ENCODE assay signal across 24 cellular contexts in the genomic region with DNA sequence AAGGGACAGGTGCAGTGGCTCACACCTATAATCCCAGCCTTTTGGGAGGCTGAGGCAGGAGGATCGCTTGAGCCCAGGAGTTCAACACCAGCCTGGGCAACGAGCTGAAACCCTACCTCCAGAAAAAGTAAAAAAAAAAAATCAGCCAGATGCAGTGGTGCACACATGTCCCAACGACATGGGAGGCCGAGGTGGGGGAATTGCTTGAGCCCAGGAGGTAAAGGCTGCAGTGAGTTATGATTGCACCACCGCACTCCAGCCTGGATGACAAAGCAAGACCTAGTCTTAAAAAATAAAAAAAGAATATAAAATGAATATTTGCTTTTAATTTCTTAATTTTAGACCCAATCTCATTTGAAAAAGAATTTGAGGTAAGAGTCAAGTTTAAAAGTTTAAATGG.
A peak's percentile ranks its signal among the peaks of the same experiment; 100 is the strongest.
DNase-seq lines count a peak whose midpoint lies in the region; ATAC-seq and TF ChIP-seq lines count a peak whose summit lies in the region.
"Had no signal": no experiment of that assay in that cellular context is flagged by ENCODE, and none has a peak within 500 bp of the region (broad histone marks: within the 10 kb centered on the region; RNA-seq: fewer than 3 reads in every experiment).

No MANE protein-coding gene starts in this region.

- H3K27me3 Mint-ChIP-seq in naive thymus-derived CD4-positive, alpha-beta T cell: peaks cover 0 to 4% (median 0%) of the 10 kb centered on the region in 5 donors
- no peaks in the 10 kb centered on the region for H3K27me3 Mint-ChIP-seq in activated CD8-positive, alpha-beta T cell treated with anti-CD3 and anti-CD28 coated beads, Interleukin-2, amount 10 ng/mL, durations not matched to agents 7 days and 5 days (ENCODE audit: low read depth)

- H3K4me3 Mint-ChIP-seq in naive thymus-derived CD4-positive, alpha-beta T cell: no peak overlapping the region
- H3K4me3 Mint-ChIP-seq in activated CD8-positive, alpha-beta T cell treated with anti-CD3 and anti-CD28 coated beads, Interleukin-2, amount 10 ng/mL, durations not matched to agents 7 days and 5 days: no peak overlapping the region
- H3K4me3 Mint-ChIP-seq: CD8-positive, alpha-beta T cell; H9; HFFc6 had no signal

- DNase-seq in heart left ventricle (no peak), Right ventricle myocardium superior (no peak), right atrium auricular region (ENCODE audit: low spot score) (no peak), sigmoid colon (no peak), uterus (no peak), H4 (ENCODE audit: low spot score) (no peak)
- no peak for DNase-seq in naive thymus-derived CD4-positive, alpha-beta T cell
- no peak for DNase-seq in activated CD8-positive, alpha-beta T cell treated with anti-CD3 and anti-CD28 coated beads, Interleukin-2, amount 10 ng/mL, durations not matched to agents 7 days and 5 days
- DNase-seq: Calu3; CD8-positive, alpha-beta T cell; DMS153; H9; HFFc6; MM.1S; NCI-H1048; NCI-H1417 treated with DMSO at 0.1 percent for 48 hours; NCI-H187; NCI-H446; NCI-H526 had no signal

- H3K27ac ChIP-seq in heart left ventricle: peak overlapping the region in 9 of 12 donors; percentile 12 to 82 (median 51)
- peak overlapping the region; percentile 44 to 62 for H3K27ac ChIP-seq in right atrium auricular region
- H3K27ac ChIP-seq in sigmoid colon: peak overlapping the region in 3 of 4 donors; percentile 10 to 64 (median 59)
- H3K27ac ChIP-seq in uterus: peak overlapping the region; percentile 30 to 69
- no peak overlapping the region for H3K27ac ChIP-seq in naive thymus-derived CD4-positive, alpha-beta T cell (ENCODE audit: low read depth, low read length)
- H3K27ac ChIP-seq: 22Rv1; BLaER1 treated with 17β-estradiol and CSF1 and Interleukin-3, amounts not matched to agents 10 nM and 100 nM; HL-60 had no signal

- intact Hi-C loops in heart left ventricle (cut with DNase I): no loop called here
- intact Hi-C loops in Right ventricle myocardium superior (cut with DNase I): no loop called here
- intact Hi-C loops in sigmoid colon (cut with DNase I): loop anchor here (10.0 kb wide), 1 partner anchor 140 kb away; a partner anchor contains a TSS
- intact Hi-C loops in uterus (cut with DNase I; ENCODE audit: low total_unique reads): no loop called here
- intact Hi-C loops in naive thymus-derived CD4-positive, alpha-beta T cell (cut with micrococcal nuclease): no loop called here

- TF ChIP-seq EP300 in sigmoid colon (IDR thresholded peaks at IDR 0.05): no peak

- TF ChIP-seq POLR2A in heart left ventricle (IDR thresholded peaks at IDR 0.05) (no peak), sigmoid colon (IDR thresholded peaks at IDR 0.05) (no peak), uterus (IDR thresholded peaks at IDR 0.05) (no peak)

- H3K9me3 Mint-ChIP-seq in naive thymus-derived CD4-positive, alpha-beta T cell: peaks cover 0 to 17% (median 7%) of the 10 kb centered on the region in 11 donors
- H3K9me3 Mint-ChIP-seq in activated CD8-positive, alpha-beta T cell treated with anti-CD3 and anti-CD28 coated beads, Interleukin-2, amount 10 ng/mL, durations not matched to agents 7 days and 5 days (ENCODE audit: insufficient read depth): no peaks in the 10 kb centered on the region

- H3K4me3 ChIP-seq in heart left ventricle (no peak overlapping the region), right atrium auricular region (no peak overlapping the region), sigmoid colon (no peak overlapping the region), uterus (no peak overlapping the region)
- no peak overlapping the region for H3K4me3 ChIP-seq in naive thymus-derived CD4-positive, alpha-beta T cell (ENCODE audit: low read length)
- H3K4me3 ChIP-seq: BLaER1 treated with 17β-estradiol and CSF1 and Interleukin-3, amounts not matched to agents 10 nM and 100 nM; K562 had no signal

- no peaks in the 10 kb centered on the region for H3K36me3 ChIP-seq in heart left ventricle
- H3K36me3 ChIP-seq in right atrium auricular region: no peaks in the 10 kb centered on the region
- H3K36me3 ChIP-seq in sigmoid colon: no peaks in the 10 kb centered on the region
- H3K36me3 ChIP-seq in uterus: no peaks in the 10 kb centered on the region
- no peaks in the 10 kb centered on the region for H3K36me3 ChIP-seq in naive thymus-derived CD4-positive, alpha-beta T cell (ENCODE audit: control insufficient read depth in 2 of 3, insufficient read depth in 3 of 3, low read length in 3 of 3)
- H3K36me3 ChIP-seq: BLaER1 treated with 17β-estradiol and CSF1 and Interleukin-3, amounts not matched to agents 10 nM and 100 nM had no signal

- CTCF ChIA-PET in naive thymus-derived CD4-positive, alpha-beta T cell (lab: Charles Lee): no interaction called here
- CTCF ChIA-PET in activated CD8-positive, alpha-beta T cell treated with anti-CD3 and anti-CD28 coated beads, Interleukin-2, amount 10 ng/mL, durations not matched to agents 7 days and 5 days (lab: Charles Lee): no interaction called here

- POLR2A ChIA-PET in naive thymus-derived CD4-positive, alpha-beta T cell (lab: Charles Lee): no interaction called here
- POLR2A ChIA-PET in activated CD8-positive, alpha-beta T cell treated with anti-CD3 and anti-CD28 coated beads, Interleukin-2, amount 10 ng/mL, durations not matched to agents 7 days and 5 days (lab: Charles Lee): no interaction called here

- no peak overlapping the region for H3K27ac Mint-ChIP-seq in naive thymus-derived CD4-positive, alpha-beta T cell
- no peak overlapping the region for H3K27ac Mint-ChIP-seq in activated CD8-positive, alpha-beta T cell treated with anti-CD3 and anti-CD28 coated beads, Interleukin-2, amount 10 ng/mL, durations not matched to agents 7 days and 5 days
- H3K27ac Mint-ChIP-seq: CD8-positive, alpha-beta T cell; H9; HFFc6 had no signal

- TF ChIP-seq CTCF in heart left ventricle (IDR thresholded peaks at IDR 0.05) (no peak), right atrium auricular region (IDR thresholded peaks at IDR 0.05) (no peak), sigmoid colon (IDR thresholded peaks at IDR 0.05) (no peak), uterus (IDR thresholded peaks at IDR 0.05) (no peak)

- H3K9me3 ChIP-seq in heart left ventricle (no peaks in the 10 kb centered on the region), right atrium auricular region (no peaks in the 10 kb centered on the region), sigmoid colon (no peaks in the 10 kb centered on the region), uterus (no peaks in the 10 kb centered on the region)
- H3K9me3 ChIP-seq in naive thymus-derived CD4-positive, alpha-beta T cell (ENCODE audit: control insufficient read depth in 2 of 3, low read length in 3 of 3): no peaks in the 10 kb centered on the region

- 76 to 85% (median 84%) methylated on average over 5 of the region's 5 CpGs for WGBS in heart left ventricle, 4 donors
- 91 to 93% methylated on average over 5 of the region's 5 CpGs for WGBS in sigmoid colon, 2 donors

- no peaks in the 10 kb centered on the region for H3K27me3 ChIP-seq in heart left ventricle
- no peaks in the 10 kb centered on the region for H3K27me3 ChIP-seq in right atrium auricular region
- no peaks in the 10 kb centered on the region for H3K27me3 ChIP-seq in sigmoid colon
- H3K27me3 ChIP-seq in uterus: no peaks in the 10 kb centered on the region
- H3K27me3 ChIP-seq in naive thymus-derived CD4-positive, alpha-beta T cell (ENCODE audit: control insufficient read depth in 2 of 2, insufficient read depth in 2 of 2, low read length in 2 of 2): no peaks in the 10 kb centered on the region
- H3K27me3 ChIP-seq: BLaER1 treated with 17β-estradiol and CSF1 and Interleukin-3, amounts not matched to agents 10 nM and 100 nM had no signal

- no peaks in the 10 kb centered on the region for H3K4me1 Mint-ChIP-seq in naive thymus-derived CD4-positive, alpha-beta T cell
- H3K4me1 Mint-ChIP-seq in activated CD8-positive, alpha-beta T cell treated with anti-CD3 and anti-CD28 coated beads, Interleukin-2, amount 10 ng/mL, durations not matched to agents 7 days and 5 days (ENCODE audit: low read depth): no peaks in the 10 kb centered on the region

- no peak for ATAC-seq in heart left ventricle
- no peak for ATAC-seq in Right ventricle myocardium superior (ENCODE audit: poor library complexity)
- no peak for ATAC-seq in naive thymus-derived CD4-positive, alpha-beta T cell
- ATAC-seq in activated CD8-positive, alpha-beta T cell treated with anti-CD3 and anti-CD28 coated beads, Interleukin-2, amount 10 ng/mL, durations not matched to agents 7 days and 5 days: no peak
- ATAC-seq: CD8-positive, alpha-beta T cell; HepG2; K562 had no signal

- H3K36me3 Mint-ChIP-seq in naive thymus-derived CD4-positive, alpha-beta T cell: peaks cover 0 to 4% (median 0%) of the 10 kb centered on the region in 5 donors
- no peaks in the 10 kb centered on the region for H3K36me3 Mint-ChIP-seq in activated CD8-positive, alpha-beta T cell treated with anti-CD3 and anti-CD28 coated beads, Interleukin-2, amount 10 ng/mL, durations not matched to agents 7 days and 5 days (ENCODE audit: low read depth)
- H3K36me3 Mint-ChIP-seq: CD8-positive, alpha-beta T cell had no signal

- H3K4me1 ChIP-seq in heart left ventricle (peaks cover 0 to 21% (median 0%) of the 10 kb centered on the region in 12 donors), right atrium auricular region (peaks cover 0 to 5% of the 10 kb centered on the region in 2 donors), sigmoid colon (no peaks in the 10 kb centered on the region), uterus (no peaks in the 10 kb centered on the region)
- no peaks in the 10 kb centered on the region for H3K4me1 ChIP-seq in naive thymus-derived CD4-positive, alpha-beta T cell (ENCODE audit: control insufficient read depth in 2 of 2, insufficient read depth in 2 of 2, low read length in 2 of 2)
